Comparison of ENCODE assay signal across 7 cellular contexts in genomic region chr6:36985963-36986703, GRCh38. TPM values are rescaled to one million over a fixed set of nuclear protein-coding genes. Genes with fewer than 3 reads are reported as not detected.
A peak's percentile ranks its signal among the peaks of the same experiment; 100 is the strongest.
DNase-seq lines count a peak whose midpoint lies in the region; ATAC-seq, FAIRE-seq and TF ChIP-seq lines count a peak whose summit lies in the region.

TSS of gene MTCH1 (minus strand) at chr6:36986196. CDS start at chr6:36986173, 23 bp downstream.

- TF ChIP-seq CTCF in astrocyte (IDR thresholded peaks at IDR 0.05; ENCODE audit: insufficient read depth, low read depth, low read length), result no peak

- H3K36me3 Mint-ChIP-seq in astrocyte (ENCODE audit: low read depth, unreplicated experiment), result no peaks in the 10 kb centered on the region

- DNase-seq in GM18507 (ENCODE audit: extremely low spot score, insufficient read length, low read depth) (peak; percentile 94), NCI-H187 (lab: John Stamatoyannopoulos, UW) (peak; percentile 71 to 90), T-helper 22 cell (ENCODE audit: low read depth) (peak; percentile 80), astrocyte (ENCODE audit: low read depth) (peak; percentile 81), hepatic stellate cell (ENCODE audit: low spot score) (peak; percentile 96), retina (peak; percentile 94)

- H3K4me1 Mint-ChIP-seq in astrocyte (ENCODE audit: low read depth, unreplicated experiment), result peaks cover 19% of the 10 kb centered on the region

- no peaks in the 10 kb centered on the region for H3K27me3 Mint-ChIP-seq in astrocyte (ENCODE audit: low read depth, unreplicated experiment)

- H3K4me3 ChIP-seq in astrocyte (ENCODE audit: insufficient read depth, low read depth, low read length), result peak within 1 kb of the TSS; percentile 94

- peaks cover 4% of the 10 kb centered on the region for H3K27me3 ChIP-seq in astrocyte (ENCODE audit: insufficient read depth, low read length)

- H2AFZ ChIP-seq in astrocyte (ENCODE audit: low read depth, low read length), result peak within 1 kb of the TSS; percentile 70

- peaks cover 42% of the 10 kb centered on the region for H4K20me1 ChIP-seq in astrocyte (ENCODE audit: insufficient read depth, low read length)

- H3K9me3 Mint-ChIP-seq in astrocyte (ENCODE audit: unreplicated experiment), result peaks cover 2% of the 10 kb centered on the region

- peaks cover 3% of the 10 kb centered on the region for H3K36me3 ChIP-seq in astrocyte (ENCODE audit: insufficient read depth, low read length)

- no peaks in the 10 kb centered on the region for H3K9me3 ChIP-seq in astrocyte (ENCODE audit: insufficient read depth, low read depth, low read length)

- peak within 1 kb of the TSS; percentile 97 for H3K27ac Mint-ChIP-seq in astrocyte (ENCODE audit: unreplicated experiment)

- peak; percentile 89 for ATAC-seq in HG02885 (IDR thresholded peaks at IDR 0.05; ENCODE audit: poor library complexity, unreplicated experiment)

- peak within 1 kb of the TSS; percentile 96 for H3K4me3 Mint-ChIP-seq in astrocyte (ENCODE audit: unreplicated experiment)

- peak within 1 kb of the TSS; percentile 87 for H3K27ac ChIP-seq in astrocyte (ENCODE audit: low read depth, low read length)

- peak within 1 kb of the TSS; percentile 96 for H3K4me2 ChIP-seq in astrocyte (ENCODE audit: low read length)

- peaks cover 52% of the 10 kb centered on the region for H3K79me2 ChIP-seq in astrocyte (ENCODE audit: insufficient read depth, low read length)

- H3K4me1 ChIP-seq in astrocyte (ENCODE audit: insufficient read depth, low read length), result peaks cover 20% of the 10 kb centered on the region

- H3K9ac ChIP-seq in astrocyte (ENCODE audit: low read length), result peak within 1 kb of the TSS; percentile 99

- FAIRE-seq in GM18507 (lab: Jason Lieb, UNC), result peak; percentile 81
- no peak for FAIRE-seq in astrocyte (lab: Jason Lieb, UNC)

RNA-seq across cellular contexts. Expression of gene MTCH1, which starts in this region (rescaled TPM):
- 286 and 311 TPM in 2 replicates for total RNA-seq in astrocyte

Comparison
In these comparisons a context has a peak if more than half of its experiments do, and no peak if none do; other contexts are left out.
1. Peak in every context shown above with its lines: DNase-seq, ATAC-seq, H3K4me3 ChIP-seq and H3K27ac ChIP-seq.